18 cellular contexts compared by ENCODE assay signal in the genomic region with DNA sequence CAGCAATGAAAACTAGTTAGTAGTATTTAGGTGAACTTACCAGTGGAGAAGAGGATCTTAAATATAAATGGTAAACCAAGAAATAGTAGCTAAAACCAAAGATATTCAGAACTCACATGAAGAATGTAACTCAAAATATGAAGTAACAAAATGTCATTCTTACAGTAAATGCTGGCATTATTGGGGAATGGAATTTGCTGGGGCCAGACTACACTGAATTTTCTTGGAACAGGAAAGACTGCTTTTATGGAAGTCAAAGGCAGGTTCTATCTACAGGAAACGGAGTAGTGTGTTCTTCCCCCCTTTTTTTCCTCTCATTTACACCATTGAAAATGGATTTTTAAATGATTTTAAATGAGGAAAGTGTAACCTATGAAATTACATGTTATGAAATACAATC.
"Had no signal": no experiment of that assay in that cellular context is flagged by ENCODE, and none has a peak within 500 bp of the region (broad histone marks: within the 10 kb centered on the region; RNA-seq: fewer than 3 reads in every experiment).

No MANE protein-coding gene starts in this region.

- H3K27ac ChIP-seq: coronary artery, dorsolateral prefrontal cortex, esophagus muscularis mucosa, gastrocnemius medialis, heart right ventricle, left lung, lower lobe of right lung had no signal

- H3K4me1 ChIP-seq: left lung had no signal

- H3K27me3 ChIP-seq: dorsolateral prefrontal cortex, esophagus muscularis mucosa, gastrocnemius medialis, heart right ventricle, left lung had no signal

- H3K4me3 ChIP-seq: coronary artery, dorsolateral prefrontal cortex, esophagus muscularis mucosa, gastrocnemius medialis, heart right ventricle, left lung, lower lobe of right lung had no signal

- H3K36me3 ChIP-seq: esophagus muscularis mucosa, gastrocnemius medialis, heart right ventricle, left lung, lower lobe of right lung had no signal

- DNase-seq: dermis blood vessel endothelial cell; dorsolateral prefrontal cortex; effector CD4-positive, alpha-beta T cell; effector memory CD4-positive, alpha-beta T cell; foreskin melanocyte; gastrocnemius medialis; glutamatergic neuron; head of caudate nucleus; heart right ventricle; hippocampal formation; left cardiac atrium; left lung; left ventricle myocardium superior; lower lobe of right lung; mesenchymal stem cell; midbrain had no signal

- H3K9me3 ChIP-seq: esophagus muscularis mucosa, gastrocnemius medialis, heart right ventricle, left lung, lower lobe of right lung had no signal

- ATAC-seq: gastrocnemius medialis, heart right ventricle, left cardiac atrium, left lung, left ventricle myocardium superior, lower lobe of right lung had no signal
